ENCODE assay signal across 7 cellular contexts in genomic region chr11:75525433-75526191, GRCh38.
A peak's percentile ranks its signal among the peaks of the same experiment; 100 is the strongest.
DNase-seq lines count a peak whose midpoint lies in the region; ATAC-seq and TF ChIP-seq lines count a peak whose summit lies in the region.

Gene GDPD5, minus strand, starts transcription at chr11:75525941. Its CDS starts 48,206 bp downstream, at chr11:75477735.

- H3K4me3 ChIP-seq in astrocyte of the spinal cord (ENCODE audit: low read depth, low read length): peak within 1 kb of the TSS; percentile 65
- H3K4me3 ChIP-seq in iPS DF 6.9 (ENCODE audit: low read length): peak within 1 kb of the TSS; percentile 67
- peak within 1 kb of the TSS; percentile 73 for H3K4me3 ChIP-seq in skeletal muscle cell (ENCODE audit: low read depth, low read length)

- H3K27ac ChIP-seq in iPS DF 6.9 (ENCODE audit: low read length): no peak within 1 kb of the TSS

- ATAC-seq in GM18502 (IDR thresholded peaks at IDR 0.05; ENCODE audit: poor library complexity, unreplicated experiment): peak; percentile 80
- peak; percentile 84 for ATAC-seq in HG02970 (IDR thresholded peaks at IDR 0.05; ENCODE audit: low FRiP score, unreplicated experiment)

- no peaks in the 10 kb centered on the region for H3K4me1 ChIP-seq in iPS DF 6.9 (ENCODE audit: control insufficient read depth, insufficient read depth, low read length)

- peak; percentile 45 for TF ChIP-seq CTCF in astrocyte of the spinal cord (IDR thresholded peaks at IDR 0.05; ENCODE audit: low read depth, low read length)

- no peaks in the 10 kb centered on the region for H3K9me3 ChIP-seq in iPS DF 6.9 (ENCODE audit: control insufficient read depth, insufficient read depth, low read length)

- no peaks in the 10 kb centered on the region for H3K36me3 ChIP-seq in iPS DF 6.9 (ENCODE audit: control insufficient read depth, insufficient read depth, low read length)

- DNase-seq in NCI-H187 treated with DMSO at 0.1 percent for 48 hours (lab: John Stamatoyannopoulos, UW): peak; percentile 30
- DNase-seq in T1000 (lab: John Stamatoyannopoulos, UW): peak; percentile 68
- peak; percentile 66 for DNase-seq in astrocyte of the spinal cord (ENCODE audit: low read depth, low spot score)
- DNase-seq in iPS DF 6.9 (ENCODE audit: low read depth, low spot score): peak; percentile 55
- DNase-seq in skeletal muscle cell (ENCODE audit: low read depth): peak; percentile 17

- no CpG with 5 or more reads among the region's 99 CpGs for whole genome bisulfite sequencing in iPS DF 6.9 (ENCODE audit: insufficient coverage, insufficient read length)

- in situ Hi-C loops in astrocyte of the spinal cord (cut with HindIII; ENCODE audit: low sequenced_read_pairs): no loop called here

- peaks cover 13% of the 10 kb centered on the region for H3K27me3 ChIP-seq in iPS DF 6.9 (ENCODE audit: control insufficient read depth, insufficient read depth, low read length)

Comparison
In these comparisons a context has a peak if more than half of its experiments do, and no peak if none do; other contexts are left out.
1. DNase-seq: peak in every context shown above with its lines; median percentile 68 in T1000; 66 in astrocyte of the spinal cord; 55 in iPS DF 6.9; 30 in NCI-H187 treated with DMSO at 0.1 percent for 48 hours; 17 in skeletal muscle cell.